1 cellular context compared by ENCODE assay signal in genomic region chr3:53357457-53357856, GRCh38.
TF ChIP-seq lines count a peak whose summit lies in the region.

No MANE protein-coding gene starts in this region.

TF ChIP-seq in H1, 55 proteins besides CTCF, POLR2A, EP300 and RAD21:
- TF ChIP-seq CEBPB (IDR thresholded peaks at IDR 0.05; ENCODE audit: low read depth, low read length) (peak; percentile 22; the same call in 1 of the 2 replicates), JUND (IDR thresholded peaks at IDR 0.05; ENCODE audit: low read length) (no peak)
TF ChIP-seq in H1: peak in this region for 1.
